14 cellular contexts compared by ENCODE assay signal in genomic region chr5:72587909-72588308, GRCh38.
DNase-seq lines count a peak whose midpoint lies in the region; ATAC-seq, FAIRE-seq and TF ChIP-seq lines count a peak whose summit lies in the region.
"Had no signal": no experiment of that assay in that cellular context is flagged by ENCODE, and none has a peak within 500 bp of the region (broad histone marks: within the 10 kb centered on the region; RNA-seq: fewer than 3 reads in every experiment).

No MANE protein-coding gene starts in this region.

- no peaks in the 10 kb centered on the region for H3K27me3 ChIP-seq in H7 (ENCODE audit: control insufficient read depth, insufficient read depth, low read length)
- H3K27me3 ChIP-seq: thyroid gland had no signal

- no peaks in the 10 kb centered on the region for H3K9me3 ChIP-seq in A549
- H3K9me3 ChIP-seq: thyroid gland had no signal

- TF ChIP-seq RAD21 in A549 (conservative IDR thresholded peaks at IDR 0.05 in 1 of 2, IDR thresholded peaks at IDR 0.05 in 1 of 2): no peak

- H3K4me1 ChIP-seq in A549: peaks cover 23% of the 10 kb centered on the region

- no peak for TF ChIP-seq POLR2A in A549 (IDR thresholded peaks at IDR 0.05; ENCODE audit: low read length)

- no peaks in the 10 kb centered on the region for H3K36me3 ChIP-seq in H7 (replicated peaks; ENCODE audit: control insufficient read depth, insufficient read depth, low read length)
- H3K36me3 ChIP-seq: thyroid gland had no signal

- no peak for DNase-seq in A549 (ENCODE audit: low read depth in 1 of 2, low spot score in 1 of 2)
- DNase-seq in H7: peak; percentile 10
- DNase-seq in amniotic epithelial cell (ENCODE audit: low read depth): peak; percentile 48
- DNase-seq in medulla oblongata (ENCODE audit: extremely low spot score): peak; percentile 26
- DNase-seq in activated gamma-delta T cell (lab: John Stamatoyannopoulos, UW): no peak
- no peak for DNase-seq in NOMO-1 treated with DMSO at 0.1 percent for 48 hours (lab: John Stamatoyannopoulos, UW; ENCODE audit: unreplicated experiment)
- DNase-seq in cortex of kidney (lab: John Stamatoyannopoulos, UW): no peak
- DNase-seq: activated CD4-positive, alpha-beta T cell treated with anti-CD3 and anti-CD28 coated beads for 1 hour; activated naive CD8-positive, alpha-beta T cell treated with anti-CD3 and anti-CD28 coated beads for 36 hours; cerebellar nuclear complex; DMS79; thyroid gland had no signal

- no peak for FAIRE-seq in A549 (lab: Jason Lieb, UNC)
- FAIRE-seq: GM19239 had no signal

- CTCF ChIA-PET in A549 (lab: Yijun Ruan, JAX): interaction anchor here (0.7 to 1.4 kb wide), 3 partner anchors 12 to 242 kb away, joined by 3 to 5 read pairs (median 5); no protein-coding TSS in a partner anchor

- ATAC-seq in A549 (no peak), GM19351 (IDR thresholded peaks at IDR 0.05; ENCODE audit: unreplicated experiment) (no peak)

- no peak for TF ChIP-seq EP300 in A549 (IDR thresholded peaks at IDR 0.05)

- TF ChIP-seq CTCF in A549 (IDR thresholded peaks at IDR 0.05): no peak

- H3K4me3 ChIP-seq in A549 (no peak overlapping the region), H7 (ENCODE audit: insufficient read depth, low read depth, low read length) (no peak overlapping the region)
- H3K4me3 ChIP-seq: thyroid gland had no signal

- WGBS in A549 (ENCODE audit: missing lambda C conversion rate): 89% methylated on average over 4 of the region's 4 CpGs

- POLR2A ChIA-PET in A549 (lab: Yijun Ruan, JAX): no interaction called here

- no peak overlapping the region for H3K4me2 ChIP-seq in A549

- H3K27ac ChIP-seq in A549: peak overlapping the region; percentile 7 to 15; a peak in 3 of 6 replicates
- H3K27ac ChIP-seq: thyroid gland had no signal

TF ChIP-seq in A549, 52 proteins besides CTCF, POLR2A, EP300 and RAD21:
- TF ChIP-seq POLR2AphosphoS2 (conservative IDR thresholded peaks at IDR 0.05; ENCODE audit: low read length) (no peak), ELK1 (IDR thresholded peaks at IDR 0.05; ENCODE audit: low read depth, low read length) (no peak), ZFP36 (IDR thresholded peaks at IDR 0.05; ENCODE audit: borderline replicate concordance, partially characterized antibody) (no peak), ZNF302 (CRISPR knock-in tag; IDR thresholded peaks at IDR 0.05) (no peak), SMC3 (IDR thresholded peaks at IDR 0.05) (no peak), FOXS1 (CRISPR knock-in tag; IDR thresholded peaks at IDR 0.05) (no peak), HES2 (IDR thresholded peaks at IDR 0.05) (no peak), CBX8 (IDR thresholded peaks at IDR 0.05) (no peak), USF2 (IDR thresholded peaks at IDR 0.05) (no peak), CBX2 (IDR thresholded peaks at IDR 0.05; ENCODE audit: borderline replicate concordance, low read depth) (no peak), ATOH8 (CRISPR knock-in tag; IDR thresholded peaks at IDR 0.05; ENCODE audit: low read depth) (no peak)

Comparison
In these comparisons a context has a peak if more than half of its experiments do, and no peak if none do; other contexts are left out.
1. DNase-seq: peak in H7 (single experiment), amniotic epithelial cell (single experiment) and medulla oblongata (single experiment); none in A549 (0 of 2), activated gamma-delta T cell (single experiment), NOMO-1 treated with DMSO at 0.1 percent for 48 hours (single experiment) and cortex of kidney (single experiment).